In the genomic region with DNA sequence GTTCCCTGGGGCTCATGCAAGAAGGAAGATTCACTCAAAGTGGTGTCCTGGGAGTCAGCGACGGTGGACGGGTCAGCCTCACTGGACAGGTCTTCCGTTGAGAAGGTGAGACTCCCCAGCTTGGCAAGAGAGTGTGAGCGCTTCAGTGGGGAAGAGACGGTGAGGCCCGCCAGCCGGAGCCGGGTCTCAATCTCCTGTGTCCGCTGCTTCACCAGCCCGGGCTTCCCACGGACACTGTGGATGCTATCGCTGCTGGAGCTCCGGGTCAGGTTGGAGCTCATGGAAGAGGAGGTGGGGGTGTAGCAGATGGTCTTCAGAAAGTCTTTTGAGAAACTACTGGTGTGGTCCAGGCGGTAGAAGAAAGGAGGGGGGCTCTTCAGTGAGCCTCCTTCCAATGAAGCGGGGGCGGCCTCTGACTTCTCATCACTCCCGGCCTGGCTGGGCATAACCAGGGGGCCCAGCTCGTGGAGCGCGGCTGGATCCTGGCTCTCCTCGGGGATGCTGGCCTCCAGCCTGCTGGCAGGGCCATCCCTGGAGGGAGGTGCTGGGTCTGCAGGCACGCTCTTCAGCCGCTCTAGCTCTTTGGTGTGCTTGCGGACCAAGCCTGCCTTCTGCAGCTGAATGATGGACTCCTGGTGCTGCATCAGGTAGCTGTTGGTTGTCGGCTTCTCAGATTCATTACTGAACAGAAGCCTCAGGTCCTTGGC, we compare ENCODE assay signal across 22 cellular contexts. TPM values are rescaled to one million over a fixed set of nuclear protein-coding genes. Genes with fewer than 3 reads are reported as not detected.
DNase-seq lines count a peak whose midpoint lies in the region; ATAC-seq and TF ChIP-seq lines count a peak whose summit lies in the region.
"Had no signal": no experiment of that assay in that cellular context is flagged by ENCODE, and none has a peak within 500 bp of the region (broad histone marks: within the 10 kb centered on the region; RNA-seq: fewer than 3 reads in every experiment).

No MANE protein-coding gene starts in this region.

- H3K4me1 ChIP-seq in trophoblast cell (ENCODE audit: control insufficient read depth in 1 of 2, insufficient read depth in 2 of 2, low read length in 2 of 2) (no peaks in the 10 kb centered on the region), transverse colon (peaks cover 0 to 17% (median 3%) of the 10 kb centered on the region in 4 donors)
- H3K4me1 ChIP-seq in CD8-positive, alpha-beta T cell (ENCODE audit: insufficient read depth, low read length) = no peaks in the 10 kb centered on the region

- H2BK5ac ChIP-seq in trophoblast cell (ENCODE audit: low read depth, low read length, poor library complexity) = no peak overlapping the region

- no peak overlapping the region for H4K12ac ChIP-seq in trophoblast cell (ENCODE audit: low read depth, low read length)

- no peak overlapping the region for H3K23ac ChIP-seq in trophoblast cell (ENCODE audit: low read length)

- no peak for TF ChIP-seq EP300 in transverse colon (IDR thresholded peaks at IDR 0.05; ENCODE audit: low read depth)

- peaks cover 29% of the 10 kb centered on the region for H3K36me3 Mint-ChIP-seq in activated CD8-positive, alpha-beta memory T cell treated with anti-CD3 and anti-CD28 coated beads, Interleukin-2, amount 10 ng/mL, durations not matched to agents 7 days and 5 days
- H3K36me3 Mint-ChIP-seq in CD8-positive, alpha-beta T cell = peaks cover 62% of the 10 kb centered on the region

- no peak overlapping the region for H4K8ac ChIP-seq in trophoblast cell (ENCODE audit: low read depth, low read length)

- H2BK12ac ChIP-seq in trophoblast cell (ENCODE audit: low read length) = no peak overlapping the region

- no peak overlapping the region for H3K4me3 ChIP-seq in trophoblast cell (ENCODE audit: low read depth, low read length)
- H3K4me3 ChIP-seq in transverse colon = no peak overlapping the region
- H3K4me3 ChIP-seq in CD8-positive, alpha-beta T cell (ENCODE audit: low read depth, low read length) = no peak overlapping the region
- H3K4me3 ChIP-seq: skin epidermis had no signal

- H4K91ac ChIP-seq in trophoblast cell (ENCODE audit: low read depth, low read length) = no peak overlapping the region

- no peak overlapping the region for H3K4me3 Mint-ChIP-seq in activated CD8-positive, alpha-beta memory T cell treated with anti-CD3 and anti-CD28 coated beads, Interleukin-2, amount 10 ng/mL, durations not matched to agents 7 days and 5 days
- no peak overlapping the region for H3K4me3 Mint-ChIP-seq in CD8-positive, alpha-beta T cell
- H3K4me3 Mint-ChIP-seq: activated naive CD4-positive, alpha-beta T cell treated with anti-CD3 and anti-CD28 coated beads, Interleukin-2, amount 50 U/mL, for 24 hours; activated T-cell treated with anti-CD3 and anti-CD28 coated beads, Interleukin-2, amount 50 U/mL, for 24 hours; effector memory CD8-positive, alpha-beta T cell had no signal

- H3K9ac ChIP-seq in trophoblast cell (ENCODE audit: low read length) = no peak overlapping the region
- H3K9ac ChIP-seq: KMS-11 had no signal

- H3K27me3 Mint-ChIP-seq in activated CD8-positive, alpha-beta memory T cell treated with anti-CD3 and anti-CD28 coated beads, Interleukin-2, amount 10 ng/mL, durations not matched to agents 7 days and 5 days = no peaks in the 10 kb centered on the region
- no peaks in the 10 kb centered on the region for H3K27me3 Mint-ChIP-seq in CD8-positive, alpha-beta T cell (ENCODE audit: low read depth)
- H3K27me3 Mint-ChIP-seq: activated naive CD4-positive, alpha-beta T cell treated with anti-CD3 and anti-CD28 coated beads, Interleukin-2, amount 50 U/mL, for 24 hours; activated T-cell treated with anti-CD3 and anti-CD28 coated beads, Interleukin-2, amount 50 U/mL, for 24 hours; effector memory CD8-positive, alpha-beta T cell had no signal

- H2AK5ac ChIP-seq in trophoblast cell (ENCODE audit: low read length) = no peak overlapping the region

- CTCF ChIA-PET in activated CD8-positive, alpha-beta memory T cell treated with anti-CD3 and anti-CD28 coated beads, Interleukin-2, amount 10 ng/mL, durations not matched to agents 7 days and 5 days (lab: Charles Lee) = interaction anchor here (1.7 kb wide), 1 partner anchor 35 kb away, joined by 3 read pairs; no protein-coding TSS in a partner anchor
- CTCF ChIA-PET in CD8-positive, alpha-beta T cell (lab: Charles Lee) = interaction anchor here (0.7 to 1.4 kb wide), 2 partner anchors 15 to 98 kb away, joined by 3 to 4 read pairs; no protein-coding TSS in a partner anchor

- no peak overlapping the region for H3K14ac ChIP-seq in trophoblast cell (ENCODE audit: low read length)

- no peak for TF ChIP-seq CTCF in transverse colon (IDR thresholded peaks at IDR 0.05)
- no peak for TF ChIP-seq CTCF in CD8-positive, alpha-beta T cell (IDR thresholded peaks at IDR 0.05)

- H2AFZ ChIP-seq in trophoblast cell (ENCODE audit: insufficient read depth, low read length, poor library complexity) = no peak overlapping the region

- H3K9me3 Mint-ChIP-seq in activated CD8-positive, alpha-beta memory T cell treated with anti-CD3 and anti-CD28 coated beads, Interleukin-2, amount 10 ng/mL, durations not matched to agents 7 days and 5 days (ENCODE audit: low read depth) = no peaks in the 10 kb centered on the region
- no peaks in the 10 kb centered on the region for H3K9me3 Mint-ChIP-seq in CD8-positive, alpha-beta T cell
- H3K9me3 Mint-ChIP-seq: activated naive CD4-positive, alpha-beta T cell treated with anti-CD3 and anti-CD28 coated beads, Interleukin-2, amount 50 U/mL, for 24 hours; activated T-cell treated with anti-CD3 and anti-CD28 coated beads, Interleukin-2, amount 50 U/mL, for 24 hours; effector memory CD8-positive, alpha-beta T cell had no signal

- H3K27ac Mint-ChIP-seq in activated CD8-positive, alpha-beta memory T cell treated with anti-CD3 and anti-CD28 coated beads, Interleukin-2, amount 10 ng/mL, durations not matched to agents 7 days and 5 days = peak overlapping the region; percentile 41
- H3K27ac Mint-ChIP-seq in CD8-positive, alpha-beta T cell = no peak overlapping the region
- H3K27ac Mint-ChIP-seq: activated naive CD4-positive, alpha-beta T cell treated with anti-CD3 and anti-CD28 coated beads, Interleukin-2, amount 50 U/mL, for 24 hours; activated T-cell treated with anti-CD3 and anti-CD28 coated beads, Interleukin-2, amount 50 U/mL, for 24 hours; effector memory CD8-positive, alpha-beta T cell had no signal

- no peak overlapping the region for H2BK120ac ChIP-seq in trophoblast cell (ENCODE audit: insufficient read depth, low read length, poor library complexity)

- in situ Hi-C loops in transverse colon (cut with MboI; ENCODE audit: low pct_ligation_motif_present in 1 of 4, low pct_unique_long_range_greater_than_20kb in 1 of 4, low sequenced_read_pairs in 3 of 4) = no loop called here

- H3K4me1 Mint-ChIP-seq in activated CD8-positive, alpha-beta memory T cell treated with anti-CD3 and anti-CD28 coated beads, Interleukin-2, amount 10 ng/mL, durations not matched to agents 7 days and 5 days = no peaks in the 10 kb centered on the region
- no peaks in the 10 kb centered on the region for H3K4me1 Mint-ChIP-seq in CD8-positive, alpha-beta T cell (ENCODE audit: low read depth)

- no peak for DNase-seq in activated CD8-positive, alpha-beta memory T cell treated with anti-CD3 and anti-CD28 coated beads, Interleukin-2, amount 10 ng/mL, durations not matched to agents 7 days and 5 days
- no peak for DNase-seq in activated CD8-positive, alpha-beta memory T cell treated with anti-CD3 and anti-CD28 coated beads, Interleukin-2, amount 50 U/mL, for 4 hours
- DNase-seq in Right ventricle myocardium superior (peak; percentile 84), trophoblast cell (no peak), transverse colon (peak; percentile 34), EL (no peak), NCI-H2227 treated with DMSO at 0.1 percent for 48 hours (lab: John Stamatoyannopoulos, UW) (no peak)
- no peak for DNase-seq in CD8-positive, alpha-beta T cell
- DNase-seq: activated CD4-positive, alpha-beta T cell treated with anti-CD3 and anti-CD28 coated beads, Interleukin-2, amount 50 U/mL, for 4 hours; activated T-cell treated with anti-CD3 and anti-CD28 coated beads, Interleukin-2, amount 50 U/mL, for 24 hours; Calu3; effector memory CD8-positive, alpha-beta T cell; NCI-H2081; NCI-H510A; occipital lobe; SHP77 treated with DMSO at 0.1 percent for 48 hours; stimulated activated CD4-positive, alpha-beta T cell treated with anti-CD3 and anti-CD28 coated beads, Interleukin-4, amount 100 ng/mL, for 4 hours; T-helper 1 cell had no signal

- no peak for ATAC-seq in activated CD8-positive, alpha-beta memory T cell treated with anti-CD3 and anti-CD28 coated beads, Interleukin-2, amount 10 ng/mL, durations not matched to agents 7 days and 5 days
- ATAC-seq in Right ventricle myocardium superior (ENCODE audit: poor library complexity) = peak; percentile 70
- ATAC-seq in CD8-positive, alpha-beta T cell = no peak
- ATAC-seq: effector memory CD8-positive, alpha-beta T cell had no signal

- H3K79me2 ChIP-seq in trophoblast cell (ENCODE audit: control insufficient read depth, insufficient read depth, low read length, poor library complexity) = no peaks in the 10 kb centered on the region

- no CpG with 5 or more reads among the region's 26 CpGs for WGBS in trophoblast cell (ENCODE audit: extremely low coverage, insufficient coverage, insufficient read length)
- WGBS in transverse colon (ENCODE audit: low coverage in 1 of 2), 2 donors = 86% methylated on average over 25 of the region's 26 CpGs; no CpG with 5 or more reads in 1 of the 2 donors

- no peaks in the 10 kb centered on the region for H3K27me3 ChIP-seq in trophoblast cell (ENCODE audit: insufficient read depth, low read length)
- H3K27me3 ChIP-seq in transverse colon = no peaks in the 10 kb centered on the region
- H3K27me3 ChIP-seq in CD8-positive, alpha-beta T cell (ENCODE audit: insufficient read depth, low read length) = no peaks in the 10 kb centered on the region

- no peaks in the 10 kb centered on the region for H3K9me3 ChIP-seq in trophoblast cell (ENCODE audit: insufficient read depth, low read depth, low read length)
- no peaks in the 10 kb centered on the region for H3K9me3 ChIP-seq in transverse colon
- no peaks in the 10 kb centered on the region for H3K9me3 ChIP-seq in CD8-positive, alpha-beta T cell (ENCODE audit: low read length)

- peaks cover 78 to 83% of the 10 kb centered on the region in 2 experiments for H3K36me3 ChIP-seq in trophoblast cell (ENCODE audit: control insufficient read depth in 1 of 2, insufficient read depth in 2 of 2, low read length in 2 of 2)
- H3K36me3 ChIP-seq in transverse colon = peaks cover 0 to 8% (median 3%) of the 10 kb centered on the region in 4 donors
- peaks cover 20% of the 10 kb centered on the region for H3K36me3 ChIP-seq in CD8-positive, alpha-beta T cell (ENCODE audit: insufficient read depth, low read length)

- H3K27ac ChIP-seq in trophoblast cell (ENCODE audit: low read depth, low read length) = no peak overlapping the region
- H3K27ac ChIP-seq in transverse colon = peak overlapping the region; percentile 45 to 66 (median 58)
- H3K27ac ChIP-seq in CD8-positive, alpha-beta T cell (ENCODE audit: low read depth, low read length) = no peak overlapping the region
- H3K27ac ChIP-seq: KMS-11, skin epidermis, VCaP had no signal

- TF ChIP-seq POLR2A in transverse colon (IDR thresholded peaks at IDR 0.05) = no peak

- peak overlapping the region; percentile 39 for H3K18ac ChIP-seq in trophoblast cell (ENCODE audit: low read length)

- H3K79me1 ChIP-seq in trophoblast cell (ENCODE audit: low read length) = no peaks in the 10 kb centered on the region

- intact Hi-C loops in Right ventricle myocardium superior (cut with DNase I) (no loop called here), transverse colon (cut with DNase I; ENCODE audit: low total_unique reads) (no loop called here)
- intact Hi-C loops in CD8-positive, alpha-beta T cell (cut with DNase I, micrococcal nuclease) = no loop called here

- no peak overlapping the region for H3K4me2 ChIP-seq in trophoblast cell (ENCODE audit: low read length)
- H3K4me2 ChIP-seq: KMS-11 had no signal

- POLR2A ChIA-PET in CD8-positive, alpha-beta T cell (lab: Charles Lee) = no interaction called here

- no peak overlapping the region for H3K4ac ChIP-seq in trophoblast cell (ENCODE audit: low read depth, low read length)

RNA-seq across cellular contexts. Expression of gene CORO1C, which starts 56.9 kb away (rescaled TPM):
- 10 to 100 TPM; 54.3 to 63.0 TPM for total RNA-seq in activated CD8-positive, alpha-beta memory T cell treated with anti-CD3 and anti-CD28 coated beads, Interleukin-2, amount 10 ng/mL, durations not matched to agents 7 days and 5 days
- total RNA-seq in Right ventricle myocardium superior (69.1 TPM), transverse colon (100 to 1,000 TPM in 3 of 4 donors, 10 to 100 TPM in 1; 68.1 to 153 (median 128) TPM)
- 213 and 229 TPM in 2 replicates for polyA plus RNA-seq in trophoblast cell (2013)
- 10 to 100 TPM; 10.3 to 15.4 TPM for total RNA-seq in CD8-positive, alpha-beta T cell

Comparison
In these comparisons a context has a peak if more than half of its experiments do, and no peak if none do; other contexts are left out.
1. DNase-seq: peak in Right ventricle myocardium superior (single experiment) and transverse colon (single experiment); none in activated CD8-positive, alpha-beta memory T cell treated with anti-CD3 and anti-CD28 coated beads, Interleukin-2, amount 10 ng/mL, durations not matched to agents 7 days and 5 days (single experiment), activated CD8-positive, alpha-beta memory T cell treated with anti-CD3 and anti-CD28 coated beads, Interleukin-2, amount 50 U/mL, for 4 hours (single experiment), trophoblast cell (0 of 2), EL (single experiment), CD8-positive, alpha-beta T cell (0 of 7) and NCI-H2227 treated with DMSO at 0.1 percent for 48 hours (single experiment).
2. H3K27ac ChIP-seq: peak in transverse colon (4 of 4); none in trophoblast cell (single experiment) and CD8-positive, alpha-beta T cell (single experiment).